8 cellular contexts compared by ENCODE assay signal in genomic region chr10:12710594-12711343, GRCh38.
DNase-seq lines count a peak whose midpoint lies in the region; ATAC-seq, FAIRE-seq and TF ChIP-seq lines count a peak whose summit lies in the region.

No MANE protein-coding gene starts in this region.

- DNase-seq in A172 (ENCODE audit: low spot score) (peak; percentile 78), GM18507 (ENCODE audit: extremely low spot score, insufficient read length, low read depth) (peak; percentile 51), HuH-7.5 (ENCODE audit: low spot score) (peak; percentile 33), OCI-M2 (lab: John Stamatoyannopoulos, UW; ENCODE audit: unreplicated experiment) (peak; percentile 33), activated T-cell treated with anti-CD3 and anti-CD28 coated beads for 4 hours (peak; percentile 72), natural killer cell (peak; percentile 71)
- DNase-seq in stimulated activated effector memory CD8-positive, alpha-beta T cell treated with anti-CD3 and anti-CD28 coated beads, Interleukin-12 subunit alpha, Interleukin-12 subunit beta, amount 100 ng/mL, for 72 hours (ENCODE audit: low spot score in 2 of 2), result peak; percentile 79 to 93

- H3K4me1 Mint-ChIP-seq in natural killer cell, result peaks cover 22% of the 10 kb centered on the region in 2 donors
- peaks cover 82% of the 10 kb centered on the region for H3K4me1 Mint-ChIP-seq in stimulated activated effector memory CD8-positive, alpha-beta T cell treated with anti-CD3 and anti-CD28 coated beads, Interleukin-12 subunit alpha, Interleukin-12 subunit beta, amount 100 ng/mL, for 72 hours

- H3K4me3 Mint-ChIP-seq in natural killer cell, result peak overlapping the region; percentile 13
- peak overlapping the region; percentile 19 for H3K4me3 Mint-ChIP-seq in stimulated activated effector memory CD8-positive, alpha-beta T cell treated with anti-CD3 and anti-CD28 coated beads, Interleukin-12 subunit alpha, Interleukin-12 subunit beta, amount 100 ng/mL, for 72 hours

- no peaks in the 10 kb centered on the region for H3K36me3 Mint-ChIP-seq in natural killer cell
- peaks cover 8% of the 10 kb centered on the region for H3K36me3 Mint-ChIP-seq in stimulated activated effector memory CD8-positive, alpha-beta T cell treated with anti-CD3 and anti-CD28 coated beads, Interleukin-12 subunit alpha, Interleukin-12 subunit beta, amount 100 ng/mL, for 72 hours

- FAIRE-seq in GM18507 (lab: Jason Lieb, UNC), result peak; percentile 95

- H3K9me3 Mint-ChIP-seq in natural killer cell, result no peaks in the 10 kb centered on the region
- H3K9me3 Mint-ChIP-seq in stimulated activated effector memory CD8-positive, alpha-beta T cell treated with anti-CD3 and anti-CD28 coated beads, Interleukin-12 subunit alpha, Interleukin-12 subunit beta, amount 100 ng/mL, for 72 hours, result no peaks in the 10 kb centered on the region

- TF ChIP-seq CTCF in natural killer cell (IDR thresholded peaks at IDR 0.05), result peak; percentile 92

- peak overlapping the region in 1 of 2 donors; percentile 6 for H3K27ac Mint-ChIP-seq in natural killer cell
- peak overlapping the region; percentile 96 for H3K27ac Mint-ChIP-seq in stimulated activated effector memory CD8-positive, alpha-beta T cell treated with anti-CD3 and anti-CD28 coated beads, Interleukin-12 subunit alpha, Interleukin-12 subunit beta, amount 100 ng/mL, for 72 hours

- ATAC-seq in esophagus mucosa (peak; percentile 81), natural killer cell (peak; percentile 81 to 90 (median 82))
- ATAC-seq in stimulated activated effector memory CD8-positive, alpha-beta T cell treated with anti-CD3 and anti-CD28 coated beads, Interleukin-12 subunit alpha, Interleukin-12 subunit beta, amount 100 ng/mL, for 72 hours, result peak; percentile 84

- intact Hi-C loops in natural killer cell (cut with micrococcal nuclease), result loop anchor here (1.0 kb wide), 2 partner anchors 446 to 496 kb away; no protein-coding TSS in a partner anchor

- no peaks in the 10 kb centered on the region for H3K27me3 Mint-ChIP-seq in natural killer cell (ENCODE audit: low read depth in 2 of 2)

Comparison
In these comparisons a context has a peak if more than half of its experiments do, and no peak if none do; other contexts are left out.
1. Peak in every context shown above with its lines: DNase-seq and ATAC-seq.
2. DNase-seq: peak in every context shown above with its lines; median percentile 86 in stimulated activated effector memory CD8-positive, alpha-beta T cell treated with anti-CD3 and anti-CD28 coated beads, Interleukin-12 subunit alpha, Interleukin-12 subunit beta, amount 100 ng/mL, for 72 hours; 78 in A172; 72 in activated T-cell treated with anti-CD3 and anti-CD28 coated beads for 4 hours; 71 in natural killer cell; 51 in GM18507; 33 in HuH-7.5; 33 in OCI-M2.